Comparison of ENCODE assay signal across 10 cellular contexts in the genomic region with DNA sequence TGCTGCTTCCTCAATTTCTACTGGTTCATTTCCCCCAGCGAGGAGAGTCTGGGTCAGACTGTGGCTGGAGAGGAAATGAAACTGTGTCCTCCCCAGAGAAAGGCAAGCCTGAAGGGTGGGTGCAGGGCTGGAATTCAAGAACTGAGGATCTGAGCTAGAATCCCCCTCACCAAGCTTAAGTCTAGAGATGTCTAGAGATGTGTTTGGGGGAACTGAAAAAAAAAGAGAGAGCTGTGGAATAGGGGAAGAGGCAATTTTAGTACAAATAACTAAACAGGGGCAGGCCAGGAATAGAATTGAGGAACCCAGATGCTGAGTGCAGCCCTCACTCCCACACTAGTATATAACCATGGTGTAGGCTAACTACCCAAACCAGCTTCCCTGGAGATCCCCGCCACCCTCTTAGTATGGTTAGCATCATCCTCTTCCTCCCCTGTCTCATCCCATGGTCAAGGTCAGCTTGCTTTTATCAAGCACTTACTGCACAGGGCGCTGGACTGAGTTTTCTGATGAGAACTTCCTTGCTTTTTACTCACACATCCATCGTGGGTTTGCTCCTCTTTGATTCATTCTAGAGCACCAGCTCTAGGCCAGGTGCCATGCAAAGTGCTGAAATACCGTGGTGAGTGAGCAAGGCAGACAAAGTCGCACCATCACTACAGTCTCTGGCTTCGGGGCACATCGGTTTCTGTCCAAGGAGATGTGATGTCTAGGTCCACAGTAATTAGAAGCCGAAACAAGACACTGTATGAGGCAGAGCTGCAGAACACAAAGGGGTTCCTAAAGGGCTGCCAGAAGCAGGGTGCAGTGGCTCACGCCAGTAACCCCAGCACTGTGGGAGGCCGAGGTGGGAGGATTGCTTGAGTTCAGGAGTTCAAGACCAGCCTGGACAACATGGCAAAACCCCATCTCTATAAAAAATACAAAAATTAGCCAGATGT.
DNase-seq lines count a peak whose midpoint lies in the region; ATAC-seq and TF ChIP-seq lines count a peak whose summit lies in the region.
"Had no signal": no experiment of that assay in that cellular context is flagged by ENCODE, and none has a peak within 500 bp of the region (broad histone marks: within the 10 kb centered on the region; RNA-seq: fewer than 3 reads in every experiment).

No MANE protein-coding gene starts in this region.

- BruUV-seq in PC-3 (replicated peaks; lab: Mats Ljungman, UMichigan) = no TSS peak

- no peaks in the 10 kb centered on the region for H3F3A ChIP-seq in PC-3 (ENCODE audit: low read length, unreplicated experiment)

- H3K9me2 ChIP-seq in PC-3 (replicated peaks; ENCODE audit: low read length) = no peaks in the 10 kb centered on the region

- no peaks in the 10 kb centered on the region for H3K27me3 Mint-ChIP-seq in progenitor cell of endocrine pancreas

- H3K36me3 Mint-ChIP-seq in progenitor cell of endocrine pancreas (ENCODE audit: insufficient read depth) = no peaks in the 10 kb centered on the region

- no peak overlapping the region for H3K4me3 ChIP-seq in PC-3 (ENCODE audit: low read length)
- H3K4me3 ChIP-seq in esophagus squamous epithelium = no peak overlapping the region
- no peak overlapping the region for H3K4me3 ChIP-seq in skeletal muscle tissue (ENCODE audit: low read length in 3 of 3)

- WGBS in esophagus squamous epithelium, 2 donors = 80 to 83% methylated on average over 8 to 10 of the region's 11 CpGs

- peak overlapping the region; percentile 87; the same call in 1 of the 2 replicates for H3K4me2 ChIP-seq in PC-3 (ENCODE audit: low read length)

- H3K9me3 ChIP-seq in PC-3 (ENCODE audit: low read length) (no peaks in the 10 kb centered on the region), esophagus squamous epithelium (no peaks in the 10 kb centered on the region), skeletal muscle tissue (ENCODE audit: control insufficient read depth in 3 of 3, low read length in 3 of 3) (peaks cover 0 to 3% (median 0%) of the 10 kb centered on the region in 3 donors)

- H3K27me3 ChIP-seq in PC-3 (ENCODE audit: low read length) (no peaks in the 10 kb centered on the region), esophagus squamous epithelium (no peaks in the 10 kb centered on the region), skeletal muscle tissue (ENCODE audit: control insufficient read depth in 3 of 3, insufficient read depth in 3 of 3, low read length in 3 of 3) (no peaks in the 10 kb centered on the region)

- H3K27ac ChIP-seq in PC-3 (ENCODE audit: low read length) (peak overlapping the region; percentile 100), esophagus squamous epithelium (peak overlapping the region; percentile 74 to 96 (median 91)), skeletal muscle tissue (ENCODE audit: low read depth, low read length) (peak overlapping the region; percentile 87)
- H3K27ac ChIP-seq: VCaP had no signal

- DNase-seq in PC-3 = no peak
- DNase-seq in esophagus squamous epithelium (lab: John Stamatoyannopoulos, UW) = no peak
- no peak for DNase-seq in progenitor cell of endocrine pancreas (ENCODE audit: low spot score, unreplicated experiment)
- no peak for DNase-seq in activated T-cell treated with anti-CD3 and anti-CD28 coated beads, Interleukin-2, amount 50 U/mL, for 1 hour
- DNase-seq: NCI-H1092 treated with DMSO at 0.1 percent for 48 hours had no signal

- H3K4me1 ChIP-seq in PC-3 (ENCODE audit: insufficient read depth, low read length) (peaks cover 42% of the 10 kb centered on the region), esophagus squamous epithelium (peaks cover 47 to 95% (median 82%) of the 10 kb centered on the region in 3 donors), skeletal muscle tissue (ENCODE audit: control insufficient read depth in 3 of 3, insufficient read depth in 3 of 3, low read length in 3 of 3) (peaks cover 76 to 83% (median 80%) of the 10 kb centered on the region in 3 donors)

- no peaks in the 10 kb centered on the region for H4K20me1 ChIP-seq in PC-3 (ENCODE audit: low read length)

- H3K9ac ChIP-seq in PC-3 (ENCODE audit: low read length) = no peak overlapping the region
- peak overlapping the region in 1 of 3 donors; percentile 16 for H3K9ac ChIP-seq in skeletal muscle tissue (ENCODE audit: low read depth in 1 of 3, low read length in 3 of 3)

- H3K4me1 Mint-ChIP-seq in progenitor cell of endocrine pancreas (ENCODE audit: low read depth) = peaks cover 13% of the 10 kb centered on the region

- H3K36me3 ChIP-seq in PC-3 (ENCODE audit: low read depth, low read length) (no peaks in the 10 kb centered on the region), esophagus squamous epithelium (peaks cover 0 to 8% (median 0%) of the 10 kb centered on the region in 3 donors), skeletal muscle tissue (ENCODE audit: control insufficient read depth in 3 of 3, insufficient read depth in 3 of 3, low read length in 3 of 3) (peaks cover 0 to 6% (median 4%) of the 10 kb centered on the region in 3 donors)

- no peaks in the 10 kb centered on the region for H3K9me3 Mint-ChIP-seq in progenitor cell of endocrine pancreas (ENCODE audit: low read depth)

- POLR2A ChIA-PET in PC-3 (lab: Charles Lee; ENCODE audit: unreplicated experiment) = no interaction called here

- no peak for TF ChIP-seq POLR2A in esophagus squamous epithelium (IDR thresholded peaks at IDR 0.05)

- TF ChIP-seq CTCF in PC-3 (conservative IDR thresholded peaks at IDR 0.05; ENCODE audit: low read depth, low read length) (no peak), esophagus squamous epithelium (IDR thresholded peaks at IDR 0.05) (no peak), progenitor cell of endocrine pancreas (IDR thresholded peaks at IDR 0.05; ENCODE audit: unreplicated experiment) (no peak)

- no peaks in the 10 kb centered on the region for H3K79me2 ChIP-seq in PC-3 (ENCODE audit: low read length)

- H2AFZ ChIP-seq in PC-3 (ENCODE audit: low read length) = no peak overlapping the region

- ATAC-seq in GM19468 (IDR thresholded peaks at IDR 0.05; ENCODE audit: extremely low read depth, unreplicated experiment) (peak; percentile 31), PC-3 (no peak), GM18498 (IDR thresholded peaks at IDR 0.05; ENCODE audit: unreplicated experiment) (no peak), HG03565 (IDR thresholded peaks at IDR 0.05; ENCODE audit: unreplicated experiment) (no peak)

- intact Hi-C loops in PC-3 (cut with micrococcal nuclease) = no loop called here
- intact Hi-C loops in esophagus squamous epithelium (cut with DNase I) = no loop called here

- CTCF ChIA-PET in PC-3 (lab: Charles Lee) = no interaction called here

- no peak overlapping the region for H3K27ac Mint-ChIP-seq in progenitor cell of endocrine pancreas

- H3K4me3 Mint-ChIP-seq in progenitor cell of endocrine pancreas (ENCODE audit: low read depth) = no peak overlapping the region
